14 cellular contexts compared by ENCODE assay signal in genomic region chr12:89156324-89156723, GRCh38.
DNase-seq lines count a peak whose midpoint lies in the region; ATAC-seq and TF ChIP-seq lines count a peak whose summit lies in the region.
"Had no signal": no experiment of that assay in that cellular context is flagged by ENCODE, and none has a peak within 500 bp of the region (broad histone marks: within the 10 kb centered on the region; RNA-seq: fewer than 3 reads in every experiment).

No MANE protein-coding gene starts in this region.

- H3K4me1 ChIP-seq in CD8-positive, alpha-beta T cell (ENCODE audit: insufficient read depth, low read length): no peaks in the 10 kb centered on the region

- H3K36me3 ChIP-seq in CD8-positive, alpha-beta T cell (ENCODE audit: insufficient read depth, low read length): no peaks in the 10 kb centered on the region
- H3K36me3 ChIP-seq: suprapubic skin had no signal

- intact Hi-C loops in activated T-helper 2 cell treated with anti-CD3 and anti-CD28 coated beads, Interferon-gamma antibody, Interleukin-2, Interleukin-4, amounts not matched to agents 10 μg/mL and 5 μg/mL and 100 μg/mL, durations not matched to agents 14 hours and 24 hours and 36 hours (cut with micrococcal nuclease): no loop called here
- intact Hi-C loops in CD8-positive, alpha-beta T cell (cut with DNase I, micrococcal nuclease): no loop called here

- no peaks in the 10 kb centered on the region for H3K27me3 Mint-ChIP-seq in activated T-helper 2 cell treated with anti-CD3 and anti-CD28 coated beads, Interferon-gamma antibody, Interleukin-2, Interleukin-4, amounts not matched to agents 10 μg/mL and 5 μg/mL and 100 μg/mL, durations not matched to agents 14 hours and 24 hours and 36 hours (ENCODE audit: low read depth)
- no peaks in the 10 kb centered on the region for H3K27me3 Mint-ChIP-seq in natural killer cell treated with Interleukin-12 subunit alpha and Interleukin-12 subunit beta and Interleukin-15 and Interleukin-18, amount 100 ng/mL, for 72 hours
- no peaks in the 10 kb centered on the region for H3K27me3 Mint-ChIP-seq in CD8-positive, alpha-beta T cell (ENCODE audit: low read depth)

- peaks cover 14% of the 10 kb centered on the region for H3K9me3 Mint-ChIP-seq in activated T-helper 2 cell treated with anti-CD3 and anti-CD28 coated beads, Interferon-gamma antibody, Interleukin-2, Interleukin-4, amounts not matched to agents 10 μg/mL and 5 μg/mL and 100 μg/mL, durations not matched to agents 14 hours and 24 hours and 36 hours
- H3K9me3 Mint-ChIP-seq in natural killer cell treated with Interleukin-12 subunit alpha and Interleukin-12 subunit beta and Interleukin-15 and Interleukin-18, amount 100 ng/mL, for 72 hours: no peaks in the 10 kb centered on the region
- no peaks in the 10 kb centered on the region for H3K9me3 Mint-ChIP-seq in CD8-positive, alpha-beta T cell
- H3K9me3 Mint-ChIP-seq: activated naive CD4-positive, alpha-beta T cell treated with anti-CD3 and anti-CD28 coated beads for 36 hours had no signal

- no peak for TF ChIP-seq CTCF in CD8-positive, alpha-beta T cell (IDR thresholded peaks at IDR 0.05)

- POLR2A ChIA-PET in CD8-positive, alpha-beta T cell (lab: Charles Lee): no interaction called here

- H3K27me3 ChIP-seq in CD8-positive, alpha-beta T cell (ENCODE audit: insufficient read depth, low read length): no peaks in the 10 kb centered on the region
- H3K27me3 ChIP-seq: suprapubic skin had no signal

- peak overlapping the region; percentile 39 for H3K27ac Mint-ChIP-seq in activated T-helper 2 cell treated with anti-CD3 and anti-CD28 coated beads, Interferon-gamma antibody, Interleukin-2, Interleukin-4, amounts not matched to agents 10 μg/mL and 5 μg/mL and 100 μg/mL, durations not matched to agents 14 hours and 24 hours and 36 hours
- peak overlapping the region; percentile 86 to 90 for H3K27ac Mint-ChIP-seq in natural killer cell treated with Interleukin-12 subunit alpha and Interleukin-12 subunit beta and Interleukin-15 and Interleukin-18, amount 100 ng/mL, for 72 hours
- no peak overlapping the region for H3K27ac Mint-ChIP-seq in CD8-positive, alpha-beta T cell
- H3K27ac Mint-ChIP-seq: activated naive CD4-positive, alpha-beta T cell treated with anti-CD3 and anti-CD28 coated beads for 36 hours had no signal

- DNase-seq in GF-D8 (lab: John Stamatoyannopoulos, UW) (peak; percentile 77), MV-4-11 (lab: John Stamatoyannopoulos, UW) (peak; percentile 87), occipital lobe (lab: John Stamatoyannopoulos, UW) (no peak)
- DNase-seq in activated T-helper 2 cell treated with anti-CD3 and anti-CD28 coated beads, Interferon-gamma antibody, Interleukin-2, Interleukin-4, amounts not matched to agents 10 μg/mL and 5 μg/mL and 100 μg/mL, durations not matched to agents 14 hours and 24 hours and 36 hours (ENCODE audit: low spot score): no peak
- DNase-seq in natural killer cell treated with Interleukin-12 subunit alpha and Interleukin-12 subunit beta and Interleukin-15 and Interleukin-18, amount 100 ng/mL, for 72 hours (ENCODE audit: low spot score): no peak
- no peak for DNase-seq in CD8-positive, alpha-beta T cell
- DNase-seq: activated CD4-positive, alpha-beta T cell treated with anti-CD3 and anti-CD28 coated beads for 4 hours; activated naive CD4-positive, alpha-beta T cell treated with anti-CD3 and anti-CD28 coated beads for 36 hours; COR-L47; mucosa of descending colon; NCI-H524; Right ventricle myocardium superior had no signal

- CTCF ChIA-PET in CD8-positive, alpha-beta T cell (lab: Charles Lee): no interaction called here

- H3K4me3 ChIP-seq in CD8-positive, alpha-beta T cell (ENCODE audit: low read depth, low read length): no peak overlapping the region
- H3K4me3 ChIP-seq: mucosa of descending colon, suprapubic skin had no signal

- no peak overlapping the region for H3K27ac ChIP-seq in CD8-positive, alpha-beta T cell (ENCODE audit: low read depth, low read length)
- H3K27ac ChIP-seq: suprapubic skin had no signal

- peak in 1 of 2 donors; percentile 56 for ATAC-seq in natural killer cell treated with Interleukin-12 subunit alpha and Interleukin-12 subunit beta and Interleukin-15 and Interleukin-18, amount 100 ng/mL, for 72 hours
- no peak for ATAC-seq in CD8-positive, alpha-beta T cell
- ATAC-seq in GM18861 (IDR thresholded peaks at IDR 0.05; ENCODE audit: unreplicated experiment): no peak
- ATAC-seq: mucosa of descending colon had no signal

- peaks cover 32% of the 10 kb centered on the region for H3K4me1 Mint-ChIP-seq in activated T-helper 2 cell treated with anti-CD3 and anti-CD28 coated beads, Interferon-gamma antibody, Interleukin-2, Interleukin-4, amounts not matched to agents 10 μg/mL and 5 μg/mL and 100 μg/mL, durations not matched to agents 14 hours and 24 hours and 36 hours (ENCODE audit: low read depth)
- peaks cover 23 to 29% of the 10 kb centered on the region in 2 donors for H3K4me1 Mint-ChIP-seq in natural killer cell treated with Interleukin-12 subunit alpha and Interleukin-12 subunit beta and Interleukin-15 and Interleukin-18, amount 100 ng/mL, for 72 hours (ENCODE audit: low read depth in 2 of 2)
- no peaks in the 10 kb centered on the region for H3K4me1 Mint-ChIP-seq in CD8-positive, alpha-beta T cell (ENCODE audit: low read depth)

- no peak overlapping the region for H3K4me3 Mint-ChIP-seq in activated T-helper 2 cell treated with anti-CD3 and anti-CD28 coated beads, Interferon-gamma antibody, Interleukin-2, Interleukin-4, amounts not matched to agents 10 μg/mL and 5 μg/mL and 100 μg/mL, durations not matched to agents 14 hours and 24 hours and 36 hours (ENCODE audit: low read depth)
- H3K4me3 Mint-ChIP-seq in natural killer cell treated with Interleukin-12 subunit alpha and Interleukin-12 subunit beta and Interleukin-15 and Interleukin-18, amount 100 ng/mL, for 72 hours: peak overlapping the region; percentile 72
- H3K4me3 Mint-ChIP-seq in CD8-positive, alpha-beta T cell: no peak overlapping the region
- H3K4me3 Mint-ChIP-seq: activated naive CD4-positive, alpha-beta T cell treated with anti-CD3 and anti-CD28 coated beads for 36 hours had no signal

- peaks cover 23% of the 10 kb centered on the region for H3K36me3 Mint-ChIP-seq in activated T-helper 2 cell treated with anti-CD3 and anti-CD28 coated beads, Interferon-gamma antibody, Interleukin-2, Interleukin-4, amounts not matched to agents 10 μg/mL and 5 μg/mL and 100 μg/mL, durations not matched to agents 14 hours and 24 hours and 36 hours (ENCODE audit: low read depth)
- H3K36me3 Mint-ChIP-seq in natural killer cell treated with Interleukin-12 subunit alpha and Interleukin-12 subunit beta and Interleukin-15 and Interleukin-18, amount 100 ng/mL, for 72 hours: peaks cover 6% of the 10 kb centered on the region
- no peaks in the 10 kb centered on the region for H3K36me3 Mint-ChIP-seq in CD8-positive, alpha-beta T cell

- no peaks in the 10 kb centered on the region for H3K9me3 ChIP-seq in CD8-positive, alpha-beta T cell (ENCODE audit: low read length)
- H3K9me3 ChIP-seq: mucosa of descending colon, suprapubic skin had no signal

Comparison
In these comparisons a context has a peak if more than half of its experiments do, and no peak if none do; other contexts are left out.
1. DNase-seq: peak in GF-D8 (single experiment) and MV-4-11 (single experiment); none in activated T-helper 2 cell treated with anti-CD3 and anti-CD28 coated beads, Interferon-gamma antibody, Interleukin-2, Interleukin-4, amounts not matched to agents 10 μg/mL and 5 μg/mL and 100 μg/mL, durations not matched to agents 14 hours and 24 hours and 36 hours (single experiment), natural killer cell treated with Interleukin-12 subunit alpha and Interleukin-12 subunit beta and Interleukin-15 and Interleukin-18, amount 100 ng/mL, for 72 hours (single experiment), occipital lobe (single experiment) and CD8-positive, alpha-beta T cell (0 of 7).